16 cellular contexts compared by ENCODE assay signal in the genomic region with DNA sequence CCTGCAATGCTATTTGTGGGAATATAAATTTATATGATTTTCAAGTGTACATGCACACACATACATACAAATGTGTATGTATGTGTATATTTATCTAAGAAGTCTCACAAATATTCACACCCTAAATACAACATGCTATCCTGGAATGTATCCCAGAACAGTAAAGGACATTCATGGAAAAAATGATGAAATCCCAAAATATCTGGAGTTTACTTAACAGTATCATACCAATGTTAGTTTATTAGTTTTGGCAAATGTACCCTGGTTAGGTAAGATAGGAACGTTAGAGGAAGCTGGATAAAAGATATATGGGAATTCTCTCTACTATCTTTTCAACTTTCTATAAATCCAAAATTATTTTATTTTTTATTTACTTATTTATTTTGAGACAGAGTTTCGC. TPM values are rescaled to one million over a fixed set of nuclear protein-coding genes. Genes with fewer than 3 reads are reported as not detected.
A peak's percentile ranks its signal among the peaks of the same experiment; 100 is the strongest.
DNase-seq lines count a peak whose midpoint lies in the region; ATAC-seq and TF ChIP-seq lines count a peak whose summit lies in the region.
"Had no signal": no experiment of that assay in that cellular context is flagged by ENCODE, and none has a peak within 500 bp of the region (broad histone marks: within the 10 kb centered on the region; RNA-seq: fewer than 3 reads in every experiment).

No MANE protein-coding gene starts in this region.

- H3K36me3 ChIP-seq in adipocyte (ENCODE audit: control insufficient read depth, insufficient read depth, low read length, severe bottlenecking) (no peaks in the 10 kb centered on the region), smooth muscle cell (ENCODE audit: low read depth) (no peaks in the 10 kb centered on the region)

- no peak overlapping the region for H3K27ac ChIP-seq in smooth muscle cell (ENCODE audit: low read depth)

- H3K4me3 ChIP-seq in adipocyte (ENCODE audit: low read length) (no peak overlapping the region), smooth muscle cell (no peak overlapping the region)

- no peak overlapping the region for H3K4me2 ChIP-seq in smooth muscle cell

- H2AFZ ChIP-seq in smooth muscle cell (ENCODE audit: low read depth), result no peak overlapping the region

- WGBS in smooth muscle cell (ENCODE audit: low lambda C conversion rate), result 75% methylated on average over 2 of the region's 2 CpGs

- ATAC-seq in sciatic nerve, result peak; percentile 41
- no peak for ATAC-seq in activated CD8-positive, alpha-beta T cell treated with anti-CD3 and anti-CD28 coated beads for 36 hours
- ATAC-seq: Panc1, SK-N-SH treated with all-trans-retinoic acid at 6 μM for 48 hours had no signal

- no peak overlapping the region for H3K4me3 Mint-ChIP-seq in activated CD8-positive, alpha-beta T cell treated with anti-CD3 and anti-CD28 coated beads for 36 hours
- H3K4me3 Mint-ChIP-seq: CD4-positive, CD25-positive, alpha-beta regulatory T cell; H9 had no signal

- H3K4me1 Mint-ChIP-seq in activated CD8-positive, alpha-beta T cell treated with anti-CD3 and anti-CD28 coated beads for 36 hours (ENCODE audit: low read depth), result peaks cover 6% of the 10 kb centered on the region

- no peaks in the 10 kb centered on the region for H3K27me3 ChIP-seq in adipocyte (replicated peaks; ENCODE audit: control insufficient read depth, insufficient read depth, low read length)
- no peaks in the 10 kb centered on the region for H3K27me3 ChIP-seq in smooth muscle cell (ENCODE audit: low read depth)

- no peaks in the 10 kb centered on the region for H3K36me3 Mint-ChIP-seq in activated CD8-positive, alpha-beta T cell treated with anti-CD3 and anti-CD28 coated beads for 36 hours (ENCODE audit: low read depth)
- H3K36me3 Mint-ChIP-seq: CD4-positive, CD25-positive, alpha-beta regulatory T cell had no signal

- POLR2A ChIA-PET in activated CD8-positive, alpha-beta T cell treated with anti-CD3 and anti-CD28 coated beads for 36 hours (lab: Charles Lee), result no interaction called here

- DNase-seq in HCEC 1CT (peak; percentile 25), adipocyte (ENCODE audit: low read depth) (peak; percentile 83), fibroblast of peridontal ligament (ENCODE audit: extremely low read depth) (peak; percentile 60), sciatic nerve (ENCODE audit: low spot score) (no peak), smooth muscle cell (lab: John Stamatoyannopoulos, UW; ENCODE audit: unreplicated experiment) (no peak), NK-92 (lab: John Stamatoyannopoulos, UW; ENCODE audit: unreplicated experiment) (no peak), NCI-H2029 treated with DMSO at 0.1 percent for 48 hours (lab: John Stamatoyannopoulos, UW) (no peak)
- no peak for DNase-seq in activated CD8-positive, alpha-beta T cell treated with anti-CD3 and anti-CD28 coated beads for 36 hours
- DNase-seq: CD4-positive, CD25-positive, alpha-beta regulatory T cell; H9; NCI-H1048; NCI-H1694; NCI-H774; SHP77 had no signal

- CTCF ChIA-PET in activated CD8-positive, alpha-beta T cell treated with anti-CD3 and anti-CD28 coated beads for 36 hours (lab: Charles Lee), result no interaction called here

- no peak overlapping the region for H3K9ac ChIP-seq in adipocyte (ENCODE audit: low read length)
- H3K9ac ChIP-seq in smooth muscle cell (ENCODE audit: low read depth), result no peak overlapping the region

- peaks cover 5% of the 10 kb centered on the region for H3K4me1 ChIP-seq in adipocyte (ENCODE audit: control insufficient read depth, insufficient read depth, low read length)
- H3K4me1 ChIP-seq in smooth muscle cell (ENCODE audit: low read depth), result no peaks in the 10 kb centered on the region

- H3F3A ChIP-seq in smooth muscle cell (ENCODE audit: low read depth), result no peaks in the 10 kb centered on the region

- intact Hi-C loops in sciatic nerve (cut with DNase I), result no loop called here
- intact Hi-C loops in activated CD8-positive, alpha-beta T cell treated with anti-CD3 and anti-CD28 coated beads for 36 hours (cut with micrococcal nuclease), result no loop called here

- no peak for TF ChIP-seq CTCF in activated CD8-positive, alpha-beta T cell treated with anti-CD3 and anti-CD28 coated beads for 36 hours (IDR thresholded peaks at IDR 0.05)
- no peak for TF ChIP-seq CTCF in smooth muscle cell (IDR thresholded peaks at IDR 0.05; ENCODE audit: borderline replicate concordance, insufficient read depth, poor library complexity, severe bottlenecking)

- H3K9me3 ChIP-seq in adipocyte (ENCODE audit: control insufficient read depth, low read length) (no peaks in the 10 kb centered on the region), smooth muscle cell (replicated peaks; ENCODE audit: low read depth) (no peaks in the 10 kb centered on the region)

- H3K9me3 Mint-ChIP-seq in activated CD8-positive, alpha-beta T cell treated with anti-CD3 and anti-CD28 coated beads for 36 hours, result no peaks in the 10 kb centered on the region
- H3K9me3 Mint-ChIP-seq: H9 had no signal

- H3K79me2 ChIP-seq in smooth muscle cell (ENCODE audit: low read depth), result no peaks in the 10 kb centered on the region

- H3K27me3 Mint-ChIP-seq in activated CD8-positive, alpha-beta T cell treated with anti-CD3 and anti-CD28 coated beads for 36 hours, result no peaks in the 10 kb centered on the region
- H3K27me3 Mint-ChIP-seq: CD4-positive, CD25-positive, alpha-beta regulatory T cell had no signal

- H3K27ac Mint-ChIP-seq in activated CD8-positive, alpha-beta T cell treated with anti-CD3 and anti-CD28 coated beads for 36 hours, result no peak overlapping the region

- H4K20me1 ChIP-seq in smooth muscle cell (ENCODE audit: low read depth), result no peaks in the 10 kb centered on the region

RNA-seq across cellular contexts. Expression of a gene that starts 19.0 kb away (rescaled TPM):
- total RNA-seq in sciatic nerve, result 5.6 TPM
- under 1 TPM; 0.65 to 0.76 TPM for total RNA-seq in activated CD8-positive, alpha-beta T cell treated with anti-CD3 and anti-CD28 coated beads for 36 hours
- 4.3 and 4.4 TPM in 2 replicates for total RNA-seq in smooth muscle cell
- 0.80 and 1.6 TPM in 2 replicates for polyA plus RNA-seq in smooth muscle cell

Comparison
In these comparisons a context has a peak if more than half of its experiments do, and no peak if none do; other contexts are left out.
1. DNase-seq: peak in HCEC 1CT (single experiment), adipocyte (single experiment) and fibroblast of peridontal ligament (single experiment); none in sciatic nerve (single experiment), activated CD8-positive, alpha-beta T cell treated with anti-CD3 and anti-CD28 coated beads for 36 hours (single experiment), smooth muscle cell (single experiment), NK-92 (single experiment) and NCI-H2029 treated with DMSO at 0.1 percent for 48 hours (single experiment).